16 cellular contexts compared by ENCODE assay signal in the genomic region with DNA sequence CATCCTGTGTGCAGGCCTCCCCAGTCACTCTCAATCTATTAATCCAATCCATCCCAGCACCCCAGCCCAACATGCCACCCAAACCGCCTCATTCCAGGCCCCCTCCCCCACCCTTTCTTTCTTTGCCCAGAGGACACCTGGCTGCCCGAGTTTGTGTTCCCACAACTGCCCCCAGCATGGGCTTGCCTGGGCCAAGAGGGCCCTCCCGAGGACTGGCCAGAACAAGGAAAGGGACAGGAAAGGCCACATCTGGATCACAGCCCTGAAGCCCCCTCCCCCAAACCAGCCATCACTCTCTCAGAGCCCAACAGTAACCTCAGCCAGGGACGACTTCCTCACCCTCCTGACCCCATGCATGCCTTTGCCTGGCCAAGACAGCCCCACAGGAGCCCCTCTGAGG. TPM values are rescaled to one million over a fixed set of nuclear protein-coding genes. Genes with fewer than 3 reads are reported as not detected.
DNase-seq lines count a peak whose midpoint lies in the region; ATAC-seq and TF ChIP-seq lines count a peak whose summit lies in the region.
"Had no signal": no experiment of that assay in that cellular context is flagged by ENCODE, and none has a peak within 500 bp of the region (broad histone marks: within the 10 kb centered on the region; RNA-seq: fewer than 3 reads in every experiment).

No MANE protein-coding gene starts in this region.

- peak overlapping the region; percentile 17 for H3K27ac Mint-ChIP-seq in activated T-helper 17 cell treated with anti-CD3 and anti-CD28 coated beads, Interleukin-2, amount 50 U/mL, for 72 hours
- H3K27ac Mint-ChIP-seq: activated naive CD4-positive, alpha-beta T cell treated with anti-CD3 and anti-CD28 coated beads for 36 hours; naive thymus-derived CD4-positive, alpha-beta T cell had no signal

- intact Hi-C loops in gastrocnemius medialis (cut with DNase I; ENCODE audit: low total_unique reads): no loop called here
- intact Hi-C loops in OCI-LY7 (cut with micrococcal nuclease; ENCODE audit: unreplicated experiment): no loop called here

- POLR2A ChIA-PET in AG04449 (lab: Yijun Ruan, JAX): interaction anchor here (2.7 kb wide), 1 partner anchor 7 kb away, joined by 14 read pairs; no protein-coding TSS in a partner anchor
- POLR2A ChIA-PET in OCI-LY7 (lab: Charles Lee): no interaction called here

- peak overlapping the region; percentile 68 to 78 (median 72) for H3K27ac ChIP-seq in gastrocnemius medialis
- no peak overlapping the region for H3K27ac ChIP-seq in OCI-LY7 (ENCODE audit: low read depth, low read length, poor library complexity, severe bottlenecking)

- peaks cover 5% of the 10 kb centered on the region for H3K4me1 Mint-ChIP-seq in activated T-helper 17 cell treated with anti-CD3 and anti-CD28 coated beads, Interleukin-2, amount 50 U/mL, for 72 hours

- TF ChIP-seq CTCF in AG04449 (IDR thresholded peaks at IDR 0.05; ENCODE audit: insufficient read depth, low read length, missing control alignments): no peak
- TF ChIP-seq CTCF in foreskin fibroblast (IDR thresholded peaks at IDR 0.05; ENCODE audit: low read depth, low read length): no peak
- TF ChIP-seq CTCF in gastrocnemius medialis (IDR thresholded peaks at IDR 0.05 in 4 of 5, conservative IDR thresholded peaks at IDR 0.05 in 1 of 5): no peak
- no peak for TF ChIP-seq CTCF in OCI-LY7 (conservative IDR thresholded peaks at IDR 0.05; ENCODE audit: low read length)

- no peaks in the 10 kb centered on the region for H4K20me1 ChIP-seq in OCI-LY7 (ENCODE audit: insufficient read depth, low read length)

- in situ Hi-C loops in gastrocnemius medialis (cut with MboI; ENCODE audit: low sequenced_read_pairs in 4 of 4): no loop called here

- no peaks in the 10 kb centered on the region for H3K36me3 Mint-ChIP-seq in activated T-helper 17 cell treated with anti-CD3 and anti-CD28 coated beads, Interleukin-2, amount 50 U/mL, for 72 hours (ENCODE audit: low read depth)
- H3K36me3 Mint-ChIP-seq: naive thymus-derived CD4-positive, alpha-beta T cell had no signal

- H3K4me2 ChIP-seq in OCI-LY7 (ENCODE audit: low read length): no peak overlapping the region

- H3K27me3 ChIP-seq in gastrocnemius medialis: no peaks in the 10 kb centered on the region

- ATAC-seq in activated T-helper 17 cell treated with anti-CD3 and anti-CD28 coated beads, Interleukin-2, amount 50 U/mL, for 72 hours (replicated peaks): no peak
- ATAC-seq in gastrocnemius medialis (no peak), GM19452 (IDR thresholded peaks at IDR 0.05; ENCODE audit: unreplicated experiment) (no peak)
- ATAC-seq: GM12878; K562; naive thymus-derived CD4-positive, alpha-beta T cell had no signal

- no TSS peak for BruUV-seq in OCI-LY7 (replicated peaks; lab: Mats Ljungman, UMichigan)

- CTCF ChIA-PET in AG04449 (lab: Yijun Ruan, JAX): interaction anchor here (1.0 to 4.1 kb wide), 4 partner anchors 8 to 115 kb away, joined by 4 to 34 read pairs (median 6); no protein-coding TSS in a partner anchor
- CTCF ChIA-PET in OCI-LY7 (lab: Charles Lee; ENCODE audit: unreplicated experiment): no interaction called here

- H3K4me3 Mint-ChIP-seq in activated T-helper 17 cell treated with anti-CD3 and anti-CD28 coated beads, Interleukin-2, amount 50 U/mL, for 72 hours: no peak overlapping the region
- H3K4me3 Mint-ChIP-seq: activated naive CD4-positive, alpha-beta T cell treated with anti-CD3 and anti-CD28 coated beads for 36 hours; naive thymus-derived CD4-positive, alpha-beta T cell had no signal

- no peaks in the 10 kb centered on the region for H3K9me3 ChIP-seq in gastrocnemius medialis
- H3K9me3 ChIP-seq in OCI-LY7 (ENCODE audit: low read length): no peaks in the 10 kb centered on the region

- H3K4me3 ChIP-seq in AG04449 (ENCODE audit: low read depth, low read length) (peak overlapping the region; percentile 76), foreskin fibroblast (ENCODE audit: low read depth in 1 of 2, low read length in 2 of 2) (peak overlapping the region; percentile 81 to 85), gastrocnemius medialis (peak overlapping the region in 2 of 4 donors; percentile 24 to 28), OCI-LY7 (ENCODE audit: low read depth, low read length, poor library complexity, severe bottlenecking) (no peak overlapping the region)
- H3K4me3 ChIP-seq: GM12878, K562 had no signal

- H3K27me3 Mint-ChIP-seq in activated T-helper 17 cell treated with anti-CD3 and anti-CD28 coated beads, Interleukin-2, amount 50 U/mL, for 72 hours: peaks cover 34% of the 10 kb centered on the region

- no peak overlapping the region for H2AFZ ChIP-seq in OCI-LY7 (ENCODE audit: low read length)

- DNase-seq in AG04449 (ENCODE audit: low read depth, low spot score) (no peak), foreskin fibroblast (peak in 1 of 2 donors; percentile 26), gastrocnemius medialis (no peak), CD1c-positive myeloid dendritic cell (ENCODE audit: extremely low spot score) (no peak), GM03348 (ENCODE audit: low spot score) (no peak), OCI-LY7 (ENCODE audit: low spot score) (no peak)
- DNase-seq: activated naive CD4-positive, alpha-beta T cell treated with anti-CD3 and anti-CD28 coated beads for 36 hours; C1 segment of cervical spinal cord; foreskin melanocyte; naive thymus-derived CD4-positive, alpha-beta T cell; NCI-H1417 treated with DMSO at 0.1 percent for 48 hours; NCI-H510A treated with DMSO at 0.1 percent for 48 hours had no signal

- no peaks in the 10 kb centered on the region for H3K79me2 ChIP-seq in OCI-LY7 (ENCODE audit: insufficient read depth, low read depth, low read length)

- H3K36me3 ChIP-seq in gastrocnemius medialis (no peaks in the 10 kb centered on the region), OCI-LY7 (ENCODE audit: insufficient read depth, low read length) (no peaks in the 10 kb centered on the region)

- no peak for TF ChIP-seq POLR2A in gastrocnemius medialis (IDR thresholded peaks at IDR 0.05)

- H3K4me1 ChIP-seq in gastrocnemius medialis (peaks cover 38 to 46% of the 10 kb centered on the region in 2 donors), OCI-LY7 (ENCODE audit: insufficient read depth, low read length, poor library complexity, severe bottlenecking) (no peaks in the 10 kb centered on the region)

- no peaks in the 10 kb centered on the region for H3K9me2 ChIP-seq in OCI-LY7 (ENCODE audit: insufficient read depth, low read length)

- no peaks in the 10 kb centered on the region for H3K9me3 Mint-ChIP-seq in activated T-helper 17 cell treated with anti-CD3 and anti-CD28 coated beads, Interleukin-2, amount 50 U/mL, for 72 hours
- H3K9me3 Mint-ChIP-seq: activated naive CD4-positive, alpha-beta T cell treated with anti-CD3 and anti-CD28 coated beads for 36 hours; naive thymus-derived CD4-positive, alpha-beta T cell had no signal

RNA-seq across cellular contexts. Expression of gene TNS1, which starts 1.2 kb away (rescaled TPM):
- total RNA-seq in activated T-helper 17 cell treated with anti-CD3 and anti-CD28 coated beads, Interleukin-2, amount 50 U/mL, for 72 hours: 10 to 100 TPM in 1 of 2 donors, 1 to 10 TPM in 1; 4.4 to 44.9 TPM
- total RNA-seq in gastrocnemius medialis: 100 to 1,000 TPM; 407 to 670 (median 484) TPM
- not detected in 2 replicates for total RNA-seq in OCI-LY7 (2014; rRNA removed; shearing (Covaris generic))
- not detected in 2 replicates for total RNA-seq in OCI-LY7 (2022)

Comparison
In these comparisons a context has a peak if more than half of its experiments do, and no peak if none do; other contexts are left out.
1. RNA of gene TNS1, which starts 1.2 kb away (total RNA-seq): 407 to 670 TPM in gastrocnemius medialis; 4.4 to 44.9 TPM in activated T-helper 17 cell treated with anti-CD3 and anti-CD28 coated beads, Interleukin-2, amount 50 U/mL, for 72 hours and not detected in OCI-LY7; every median in the first group is over 4 times any median in the second.